10 cellular contexts compared by ENCODE assay signal in genomic region chr18:13291299-13291698, GRCh38.
"Had no signal": no experiment of that assay in that cellular context is flagged by ENCODE, and none has a peak within 500 bp of the region (broad histone marks: within the 10 kb centered on the region; RNA-seq: fewer than 3 reads in every experiment).

No MANE protein-coding gene starts in this region.

- DNase-seq: amniotic stem cell, body of pancreas, erythroblast, kidney glomerular epithelial cell, ovary, thyroid gland had no signal

- H3K4me3 Mint-ChIP-seq: activated CD4-positive, alpha-beta T cell treated with anti-CD3 and anti-CD28 coated beads, Interleukin-2, amount 10 ng/mL, durations not matched to agents 7 days and 5 days; dendritic cell treated with granulocyte-macrophage colony-stimulating factor and Interleukin-4, amounts not matched to agents 40 ng/mL and 50 ng/mL, for 4 days; neural progenitor cell had no signal

- ATAC-seq: body of pancreas had no signal

- H3K4me3 ChIP-seq: body of pancreas, neural progenitor cell, ovary, thyroid gland had no signal

- H3K27me3 Mint-ChIP-seq: activated CD4-positive, alpha-beta T cell treated with anti-CD3 and anti-CD28 coated beads, Interleukin-2, amount 10 ng/mL, durations not matched to agents 7 days and 5 days; dendritic cell treated with granulocyte-macrophage colony-stimulating factor and Interleukin-4, amounts not matched to agents 40 ng/mL and 50 ng/mL, for 4 days had no signal

- H3K36me3 ChIP-seq: neural progenitor cell, ovary, thyroid gland had no signal

- H3K36me3 Mint-ChIP-seq: activated naive CD4-positive, alpha-beta T cell treated with anti-CD3 and anti-CD28 coated beads, Interleukin-2, amount 50 U/mL, for 72 hours; neural progenitor cell had no signal

- H3K27ac ChIP-seq: body of pancreas, neural progenitor cell, ovary, thyroid gland had no signal

- H3K27me3 ChIP-seq: body of pancreas, neural progenitor cell, ovary, thyroid gland had no signal

- H3K9me3 Mint-ChIP-seq: activated CD4-positive, alpha-beta T cell treated with anti-CD3 and anti-CD28 coated beads, Interleukin-2, amount 10 ng/mL, durations not matched to agents 7 days and 5 days; activated naive CD4-positive, alpha-beta T cell treated with anti-CD3 and anti-CD28 coated beads, Interleukin-2, amount 50 U/mL, for 72 hours; dendritic cell treated with granulocyte-macrophage colony-stimulating factor and Interleukin-4, amounts not matched to agents 40 ng/mL and 50 ng/mL, for 4 days; neural progenitor cell had no signal

- H3K27ac Mint-ChIP-seq: dendritic cell treated with granulocyte-macrophage colony-stimulating factor and Interleukin-4, amounts not matched to agents 40 ng/mL and 50 ng/mL, for 4 days; neural progenitor cell had no signal

- H3K4me1 ChIP-seq: neural progenitor cell had no signal

- H3K9me3 ChIP-seq: body of pancreas, ovary, thyroid gland had no signal
